ENCODE assay signal across 17 cellular contexts in genomic region chr1:224923726-224924125, GRCh38.
DNase-seq lines count a peak whose midpoint lies in the region; TF ChIP-seq lines count a peak whose summit lies in the region.
"Had no signal": no experiment of that assay in that cellular context is flagged by ENCODE, and none has a peak within 500 bp of the region (broad histone marks: within the 10 kb centered on the region; RNA-seq: fewer than 3 reads in every experiment).

No MANE protein-coding gene starts in this region.

- TF ChIP-seq CTCF in choroid plexus epithelial cell (conservative IDR thresholded peaks at IDR 0.05; ENCODE audit: low read depth, low read length), result no peak
- no peak for TF ChIP-seq CTCF in retinal pigment epithelial cell (conservative IDR thresholded peaks at IDR 0.05; ENCODE audit: low read depth, low read length)

- DNase-seq in choroid plexus epithelial cell (ENCODE audit: low read depth), result peak; percentile 9
- peak; percentile 5 for DNase-seq in iris pigment epithelial cell (ENCODE audit: low read depth)
- peak; percentile 21 for DNase-seq in left kidney (ENCODE audit: low read depth, low spot score)
- DNase-seq in retinal pigment epithelial cell (ENCODE audit: low read depth), result peak; percentile 7
- DNase-seq in KG1 (lab: John Stamatoyannopoulos, UW), result no peak
- DNase-seq in OCI-M2 (lab: John Stamatoyannopoulos, UW; ENCODE audit: unreplicated experiment), result no peak
- no peak for DNase-seq in NCI-H128 (lab: John Stamatoyannopoulos, UW; ENCODE audit: unreplicated experiment)
- no peak for DNase-seq in NCI-H1105 (lab: John Stamatoyannopoulos, UW)
- DNase-seq: C1 segment of cervical spinal cord; Caco-2; CD4-positive, CD25-positive, alpha-beta regulatory T cell; CD8-positive, alpha-beta T cell; DMS153; DND-41; H9 had no signal

- no peak overlapping the region for H3K4me3 ChIP-seq in choroid plexus epithelial cell (ENCODE audit: low read depth, low read length)
- no peak overlapping the region for H3K4me3 ChIP-seq in retinal pigment epithelial cell (ENCODE audit: low read length)
- H3K4me3 ChIP-seq: GM12878, GM23338 had no signal

Comparison
In these comparisons a context has a peak if more than half of its experiments do, and no peak if none do; other contexts are left out.
1. DNase-seq: peak in choroid plexus epithelial cell (single experiment), iris pigment epithelial cell (single experiment), left kidney (single experiment) and retinal pigment epithelial cell (single experiment); none in KG1 (single experiment), OCI-M2 (single experiment), NCI-H128 (single experiment) and NCI-H1105 (single experiment).